In genomic region chr20:37615507-37616425, GRCh38 we compare ENCODE assay signal across 8 cellular contexts.
A peak's percentile ranks its signal among the peaks of the same experiment; 100 is the strongest.
DNase-seq lines count a peak whose midpoint lies in the region; ATAC-seq and TF ChIP-seq lines count a peak whose summit lies in the region.

No MANE protein-coding gene starts in this region.

- H3K36me3 ChIP-seq in A673 (ENCODE audit: insufficient read depth, low read length, poor library complexity, severe bottlenecking) (no peaks in the 10 kb centered on the region), GM23248 (ENCODE audit: low read depth) (no peaks in the 10 kb centered on the region), PC-3 (ENCODE audit: low read depth, low read length) (no peaks in the 10 kb centered on the region), ovary (no peaks in the 10 kb centered on the region)

- intact Hi-C loops in A673 (cut with micrococcal nuclease; ENCODE audit: unreplicated experiment) = loop anchor here (5.0 kb wide), 1 partner anchor 607 kb away; no protein-coding TSS in a partner anchor
- intact Hi-C loops in PC-3 (cut with micrococcal nuclease) = loop anchor here (1.0 kb wide), 1 partner anchor 78 kb away; no protein-coding TSS in a partner anchor
- intact Hi-C loops in ovary (cut with DNase I) = no loop called here

- peaks cover 21% of the 10 kb centered on the region for H3K27me3 ChIP-seq in A673 (replicated peaks; ENCODE audit: insufficient read depth, low read depth, low read length, poor library complexity)
- peaks cover 17% of the 10 kb centered on the region for H3K27me3 ChIP-seq in GM23248 (replicated peaks; ENCODE audit: insufficient read depth)
- H3K27me3 ChIP-seq in PC-3 (ENCODE audit: low read length) = peaks cover 32% of the 10 kb centered on the region
- no peaks in the 10 kb centered on the region for H3K27me3 ChIP-seq in ovary

- DNase-seq in A673 (ENCODE audit: low spot score) = peak; percentile 56
- peak; percentile 32 for DNase-seq in GM23248
- peak; percentile 83 for DNase-seq in PC-3
- peak; percentile 3 for DNase-seq in activated T-helper 9 cell treated with anti-CD3 and anti-CD28 coated beads, Interleukin-2, amount 50 U/mL, for 16 hours (ENCODE audit: low read depth)
- DNase-seq in iPS-NIHi7 (ENCODE audit: extremely low spot score) = peak; percentile 68
- peak; percentile 19 to 36 (median 35) for DNase-seq in stimulated activated CD4-positive, alpha-beta T cell treated with anti-CD3 and anti-CD28 coated beads, TNF-alpha, amount 100 ng/mL, for 4 hours (ENCODE audit: low read depth in 3 of 3)
- no peak for DNase-seq in ovary

- H3K79me2 ChIP-seq in GM23248 (ENCODE audit: insufficient read depth) (no peaks in the 10 kb centered on the region), PC-3 (ENCODE audit: low read length) (no peaks in the 10 kb centered on the region)

- H3K9me3 ChIP-seq in A673 (ENCODE audit: low read depth, low read length, poor library complexity, severe bottlenecking) = no peaks in the 10 kb centered on the region
- no peaks in the 10 kb centered on the region for H3K9me3 ChIP-seq in GM23248 (ENCODE audit: low read depth)
- H3K9me3 ChIP-seq in PC-3 (ENCODE audit: low read length) = no peaks in the 10 kb centered on the region
- no peaks in the 10 kb centered on the region for H3K9me3 ChIP-seq in ovary

- in situ Hi-C loops in GM23248 (cut with MboI) = no loop called here

- H4K20me1 ChIP-seq in GM23248 (ENCODE audit: insufficient read depth) (no peaks in the 10 kb centered on the region), PC-3 (ENCODE audit: low read length) (no peaks in the 10 kb centered on the region)

- no peaks in the 10 kb centered on the region for H3F3A ChIP-seq in GM23248 (ENCODE audit: insufficient read depth)
- H3F3A ChIP-seq in PC-3 (ENCODE audit: low read length, unreplicated experiment) = no peaks in the 10 kb centered on the region

- no peaks in the 10 kb centered on the region for H3K9me2 ChIP-seq in GM23248 (ENCODE audit: insufficient read depth)
- no peaks in the 10 kb centered on the region for H3K9me2 ChIP-seq in PC-3 (replicated peaks; ENCODE audit: low read length)

- BruUV-seq in A673 (replicated peaks; lab: Mats Ljungman, UMichigan) (no TSS peak), PC-3 (replicated peaks; lab: Mats Ljungman, UMichigan) (no TSS peak)

- peak; percentile 93 for ATAC-seq in PC-3
- ATAC-seq in GM18867 (IDR thresholded peaks at IDR 0.05; ENCODE audit: unreplicated experiment) = no peak

- TF ChIP-seq POLR2A in ovary (IDR thresholded peaks at IDR 0.05) = no peak

- H3K27ac ChIP-seq in A673 (ENCODE audit: low read depth, low read length, poor library complexity, severe bottlenecking) = no peak overlapping the region
- H3K27ac ChIP-seq in GM23248 = no peak overlapping the region
- no peak overlapping the region for H3K27ac ChIP-seq in PC-3 (ENCODE audit: low read length)
- no peak overlapping the region for H3K27ac ChIP-seq in ovary

- TF ChIP-seq EP300 in ovary (IDR thresholded peaks at IDR 0.05) = no peak

- H3K4me3 ChIP-seq in A673 (ENCODE audit: low read depth, low read length, poor library complexity, severe bottlenecking) (no peak overlapping the region), GM23248 (no peak overlapping the region), PC-3 (ENCODE audit: low read length) (no peak overlapping the region), ovary (no peak overlapping the region)

- TF ChIP-seq CTCF in A673 (conservative IDR thresholded peaks at IDR 0.05; ENCODE audit: low read depth, low read length) (peak; percentile 85), PC-3 (conservative IDR thresholded peaks at IDR 0.05; ENCODE audit: low read depth, low read length) (peak; percentile 86), ovary (IDR thresholded peaks at IDR 0.05) (no peak)

- H3K4me1 ChIP-seq in A673 (ENCODE audit: insufficient read depth, low read length, poor library complexity, severe bottlenecking) = no peaks in the 10 kb centered on the region
- no peaks in the 10 kb centered on the region for H3K4me1 ChIP-seq in GM23248 (ENCODE audit: insufficient read depth)
- no peaks in the 10 kb centered on the region for H3K4me1 ChIP-seq in PC-3 (ENCODE audit: insufficient read depth, low read length)
- H3K4me1 ChIP-seq in ovary (ENCODE audit: insufficient read depth) = no peaks in the 10 kb centered on the region

- 20 to 22% methylated on average over 6 of the region's 6 CpGs for WGBS in GM23248 (ENCODE audit: low coverage in 1 of 2, low lambda C conversion rate in 2 of 2, missing lambda C conversion rate in 2 of 2), 2 experiments
- WGBS in ovary, 3 donors = 21 to 44% (median 42%) methylated on average over 6 of the region's 6 CpGs

- CTCF ChIA-PET in A673 (lab: Charles Lee) (interaction anchor here (0.6 to 1.2 kb wide), 3 partner anchors 17 to 576 kb away, joined by 3 to 5 read pairs (median 3); no protein-coding TSS in a partner anchor), PC-3 (lab: Charles Lee) (no interaction called here)

- H3K9ac ChIP-seq in GM23248 = no peak overlapping the region
- H3K9ac ChIP-seq in PC-3 (ENCODE audit: low read length) = no peak overlapping the region

- POLR2A ChIA-PET in A673 (lab: Charles Lee; ENCODE audit: low non-redundant PET) = no interaction called here
- POLR2A ChIA-PET in PC-3 (lab: Charles Lee; ENCODE audit: unreplicated experiment) = no interaction called here

- H3K4me2 ChIP-seq in GM23248 (ENCODE audit: unreplicated experiment) = no peak overlapping the region
- no peak overlapping the region for H3K4me2 ChIP-seq in PC-3 (ENCODE audit: low read length)

- no peak overlapping the region for H2AFZ ChIP-seq in GM23248
- no peak overlapping the region for H2AFZ ChIP-seq in PC-3 (ENCODE audit: low read length)

Comparison
In these comparisons a context has a peak if more than half of its experiments do, and no peak if none do; other contexts are left out.
1. DNase-seq: peak in A673 (single experiment), GM23248 (single experiment), PC-3 (single experiment), activated T-helper 9 cell treated with anti-CD3 and anti-CD28 coated beads, Interleukin-2, amount 50 U/mL, for 16 hours (single experiment), iPS-NIHi7 (single experiment) and stimulated activated CD4-positive, alpha-beta T cell treated with anti-CD3 and anti-CD28 coated beads, TNF-alpha, amount 100 ng/mL, for 4 hours (3 of 3); none in ovary (0 of 5).
2. CTCF ChIP-seq: peak in A673 (single experiment) and PC-3 (single experiment); none in ovary (0 of 3).
3. intact Hi-C loops: an anchor here in A673 (5.0 kb wide) and PC-3 (1.0 kb wide); none called in ovary.